8 cellular contexts compared by ENCODE assay signal in genomic region chr20:17226410-17227198, GRCh38. TPM values are rescaled to one million over a fixed set of nuclear protein-coding genes. Genes with fewer than 3 reads are reported as not detected.
DNase-seq lines count a peak whose midpoint lies in the region; ATAC-seq and TF ChIP-seq lines count a peak whose summit lies in the region.

Gene PCSK2, plus strand, starts transcription at chr20:17227040. Its CDS starts 266 bp downstream, at chr20:17227306.

- no peak within 1 kb of the TSS for H3K27ac ChIP-seq in right atrium auricular region
- H3K27ac ChIP-seq in prostate gland: no peak within 1 kb of the TSS

- no peaks in the 10 kb centered on the region for H3K9me3 ChIP-seq in adipocyte (ENCODE audit: control insufficient read depth, low read length)
- H3K9me3 ChIP-seq in right atrium auricular region: no peaks in the 10 kb centered on the region
- H3K9me3 ChIP-seq in prostate gland: no peaks in the 10 kb centered on the region

- WGBS in prostate gland: under 1% methylated on average over 27 of the region's 53 CpGs

- DNase-seq in AG20443 (ENCODE audit: low spot score): peak; percentile 74
- peak; percentile 94 for DNase-seq in NCI-H128 (lab: John Stamatoyannopoulos, UW; ENCODE audit: unreplicated experiment)
- DNase-seq in adipocyte (ENCODE audit: low read depth): peak; percentile 78
- DNase-seq in right atrium auricular region (ENCODE audit: low spot score): no peak
- no peak for DNase-seq in prostate gland (ENCODE audit: low spot score)
- no peak for DNase-seq in NK-92 (lab: John Stamatoyannopoulos, UW; ENCODE audit: unreplicated experiment)
- DNase-seq in activated effector memory CD4-positive, alpha-beta T cell treated with anti-CD3 and anti-CD28 coated beads, Interleukin-2, amount 50 U/mL, for 16 hours: no peak

- H3K4me1 ChIP-seq in adipocyte (ENCODE audit: control insufficient read depth, insufficient read depth, low read length) (peaks cover 7% of the 10 kb centered on the region), right atrium auricular region (peaks cover 0 to 8% of the 10 kb centered on the region in 2 donors), prostate gland (replicated peaks) (peaks cover 3% of the 10 kb centered on the region)

- no peak within 1 kb of the TSS for H3K9ac ChIP-seq in adipocyte (ENCODE audit: low read length)

- no peak for TF ChIP-seq POLR2A in prostate gland (IDR thresholded peaks at IDR 0.05)

- no peak for ATAC-seq in HG03565 (IDR thresholded peaks at IDR 0.05; ENCODE audit: unreplicated experiment)

- intact Hi-C loops in prostate gland (cut with DNase I): no loop called here

- H3K27me3 ChIP-seq in adipocyte (replicated peaks; ENCODE audit: control insufficient read depth, insufficient read depth, low read length) (peaks cover 55% of the 10 kb centered on the region), right atrium auricular region (peaks cover 12 to 21% of the 10 kb centered on the region in 2 donors), prostate gland (replicated peaks; ENCODE audit: insufficient read depth) (peaks cover 9% of the 10 kb centered on the region)

- peak within 1 kb of the TSS; percentile 67 for H3K4me3 ChIP-seq in adipocyte (ENCODE audit: low read length)
- H3K4me3 ChIP-seq in right atrium auricular region: peak within 1 kb of the TSS; percentile 9 to 39
- H3K4me3 ChIP-seq in prostate gland: peak within 1 kb of the TSS; percentile 18 to 22

- no peak for TF ChIP-seq CTCF in right atrium auricular region (IDR thresholded peaks at IDR 0.05)
- no peak for TF ChIP-seq CTCF in prostate gland (IDR thresholded peaks at IDR 0.05)

- H3K36me3 ChIP-seq in adipocyte (ENCODE audit: control insufficient read depth, insufficient read depth, low read length, severe bottlenecking) (no peaks in the 10 kb centered on the region), right atrium auricular region (no peaks in the 10 kb centered on the region), prostate gland (no peaks in the 10 kb centered on the region)

RNA-seq across cellular contexts. Expression of gene PCSK2, which starts in this region (rescaled TPM):
- 1 to 10 TPM; 1.6 to 2.6 TPM for total RNA-seq in right atrium auricular region
- total RNA-seq in prostate gland: 1 to 10 TPM in 1 of 2 donors, under 1 TPM in 1; 0.18 to 2.7 TPM

Comparison
In these comparisons a context has a peak if more than half of its experiments do, and no peak if none do; other contexts are left out.
1. DNase-seq: peak in AG20443 (single experiment), NCI-H128 (single experiment) and adipocyte (single experiment); none in right atrium auricular region (single experiment), prostate gland (single experiment), NK-92 (single experiment) and activated effector memory CD4-positive, alpha-beta T cell treated with anti-CD3 and anti-CD28 coated beads, Interleukin-2, amount 50 U/mL, for 16 hours (single experiment).
2. Peak in every context shown above with its lines, with median percentiles within 50 percentile points of each other: H3K4me3 ChIP-seq.